1 cellular context compared by ENCODE assay signal in the genomic region with DNA sequence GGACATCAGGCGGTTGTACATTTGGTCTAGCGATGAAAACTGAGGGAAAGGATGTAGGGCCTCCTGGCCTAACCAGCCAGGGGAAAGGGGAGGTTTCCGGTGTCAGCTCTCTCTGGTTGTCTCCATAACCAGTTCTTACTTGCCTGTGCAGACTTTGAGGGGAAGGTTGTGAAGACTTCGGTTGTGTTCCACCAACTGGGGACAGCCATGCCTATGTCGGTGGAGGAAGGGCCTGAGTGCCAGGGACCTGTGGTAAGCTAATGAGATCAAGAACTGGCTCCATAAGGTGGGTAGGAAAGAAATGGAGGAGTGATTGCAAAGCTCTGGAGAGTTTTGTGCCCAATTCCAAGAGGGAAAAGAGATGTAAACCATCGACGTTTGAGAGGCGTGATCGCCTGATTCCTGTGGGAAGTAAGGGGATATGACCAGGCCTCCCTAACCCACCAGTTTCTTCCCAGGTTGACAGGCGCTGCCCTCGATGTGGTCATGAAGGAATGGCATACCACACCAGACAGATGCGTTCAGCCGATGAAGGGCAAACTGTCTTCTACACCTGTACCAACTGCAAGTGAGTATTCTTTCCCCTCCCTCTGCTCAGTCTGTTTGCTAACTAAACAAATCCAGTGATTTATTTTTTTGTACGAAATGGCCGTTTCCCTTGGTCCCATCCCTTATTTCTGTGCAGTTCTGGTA.
TF ChIP-seq lines count a peak whose summit lies in the region.

No MANE protein-coding gene starts in this region.

TF ChIP-seq in H1, 55 proteins besides CTCF, POLR2A, EP300 and RAD21:
- TF ChIP-seq POU5F1 (IDR thresholded peaks at IDR 0.05; ENCODE audit: low read depth, low read length) (no peak), SIX5 (IDR thresholded peaks at IDR 0.05; ENCODE audit: low read depth, low read length) (no peak), RFX5 (IDR thresholded peaks at IDR 0.05; ENCODE audit: borderline replicate concordance, low read depth, low read length) (no peak), CREB1 (IDR thresholded peaks at IDR 0.05) (no peak), KDM4A (IDR thresholded peaks at IDR 0.05; ENCODE audit: low read depth, low read length, severe bottlenecking) (no peak), SIN3A (conservative IDR thresholded peaks at IDR 0.05 in 1 of 2, IDR thresholded peaks at IDR 0.05 in 1 of 2; ENCODE audit: low read depth in 1 of 2, low read length in 2 of 2) (0 out of 4 replicates have a peak, but pooled peaks of 1 of the 2 experiments have one; percentile 42), EZH2 (IDR thresholded peaks at IDR 0.05; ENCODE audit: low read depth, low read length, severe bottlenecking) (no peak)
- TF ChIP-seq, protein P1, sequence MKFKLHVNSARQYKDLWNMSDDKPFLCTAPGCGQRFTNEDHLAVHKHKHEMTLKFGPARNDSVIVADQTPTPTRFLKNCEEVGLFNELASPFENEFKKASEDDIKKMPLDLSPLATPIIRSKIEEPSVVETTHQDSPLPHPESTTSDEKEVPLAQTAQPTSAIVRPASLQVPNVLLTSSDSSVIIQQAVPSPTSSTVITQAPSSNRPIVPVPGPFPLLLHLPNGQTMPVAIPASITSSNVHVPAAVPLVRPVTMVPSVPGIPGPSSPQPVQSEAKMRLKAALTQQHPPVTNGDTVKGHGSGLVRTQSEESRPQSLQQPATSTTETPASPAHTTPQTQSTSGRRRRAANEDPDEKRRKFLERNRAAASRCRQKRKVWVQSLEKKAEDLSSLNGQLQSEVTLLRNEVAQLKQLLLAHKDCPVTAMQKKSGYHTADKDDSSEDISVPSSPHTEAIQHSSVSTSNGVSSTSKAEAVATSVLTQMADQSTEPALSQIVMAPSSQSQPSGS (IDR thresholded peaks at IDR 0.05; ENCODE audit: low read length), result no peak
